7 cellular contexts compared by ENCODE assay signal in the genomic region with DNA sequence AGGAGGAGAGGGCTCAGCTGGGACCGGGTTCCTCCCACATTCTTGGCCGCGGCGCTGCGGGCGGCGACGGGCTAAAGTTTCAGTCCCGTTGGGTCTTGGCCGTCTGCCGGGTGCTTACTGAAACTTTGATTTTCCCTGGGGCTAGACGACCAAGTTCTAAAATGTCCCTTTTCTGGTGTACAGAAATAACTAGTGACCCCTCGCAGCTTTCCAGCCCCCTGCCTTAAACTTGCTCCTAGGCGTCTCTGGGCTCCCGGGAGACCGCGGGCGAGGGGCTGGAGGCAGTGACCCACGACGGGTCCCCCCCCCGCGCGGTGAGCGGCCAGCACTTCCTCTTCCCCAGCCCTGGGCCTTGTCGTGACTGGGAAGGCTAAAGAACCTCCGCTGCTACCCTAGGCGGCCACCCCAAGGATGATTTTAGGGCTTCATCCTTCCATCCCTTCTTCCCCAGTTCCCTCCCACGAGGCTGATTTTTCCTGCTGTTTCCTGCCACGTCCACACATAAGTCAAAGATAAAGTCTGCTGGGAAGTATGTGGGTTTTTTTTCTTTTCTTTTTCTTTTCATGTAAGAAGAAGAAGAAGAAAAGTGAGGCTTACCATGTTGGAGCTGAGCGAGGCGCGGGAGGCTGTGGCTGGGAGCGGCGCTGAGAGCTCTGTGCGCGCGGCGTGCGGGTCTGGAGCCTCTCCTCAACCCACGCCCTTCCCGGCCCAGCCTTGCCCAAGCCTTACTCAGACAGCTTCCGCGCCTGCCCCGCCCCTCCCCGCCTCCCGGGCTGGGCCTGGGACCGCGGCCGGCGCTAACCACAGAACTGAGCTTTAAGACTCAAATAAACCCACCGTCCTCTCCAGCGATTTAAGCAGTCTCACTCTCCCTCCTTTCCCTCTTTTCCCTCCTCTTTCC. TPM values are rescaled to one million over a fixed set of nuclear protein-coding genes. Genes with fewer than 3 reads are reported as not detected.
DNase-seq lines count a peak whose midpoint lies in the region; ATAC-seq and TF ChIP-seq lines count a peak whose summit lies in the region.

A gene (minus strand): TSS at position 689 of the 901 bp plus-strand sequence. CDS start 89 bp downstream, at position 600.

- peaks cover 21% of the 10 kb centered on the region for H3K27me3 ChIP-seq in osteoblast (ENCODE audit: insufficient read depth, low read length)
- no peaks in the 10 kb centered on the region for H3K27me3 ChIP-seq in thyroid gland

- TF ChIP-seq POLR2A in thyroid gland (IDR thresholded peaks at IDR 0.05) = peak; percentile 90 to 94

- peaks cover 38% of the 10 kb centered on the region for H3K79me2 ChIP-seq in osteoblast (ENCODE audit: insufficient read depth, low read length)

- intact Hi-C loops in thyroid gland (cut with DNase I) = no loop called here

- DNase-seq in activated naive CD4-positive, alpha-beta T cell treated with anti-CD3 and anti-CD28 coated beads, Interleukin-2, amount 50 U/mL, for 16 hours = peak; percentile 72
- DNase-seq in globus pallidus (ENCODE audit: low spot score) (peak; percentile 33), osteoblast (ENCODE audit: insufficient read length, low spot score, missing footprints) (peak; percentile 94), thyroid gland (peak; percentile 89 to 91)

- H3K4me3 ChIP-seq in osteoblast (ENCODE audit: insufficient read depth, low read length) = peak within 1 kb of the TSS; percentile 89
- H3K4me3 ChIP-seq in thyroid gland (replicated peaks in 1 of 3) = peak within 1 kb of the TSS; percentile 43 to 62 (median 62)

- 1% methylated on average over 52 of the region's 52 CpGs for WGBS in thyroid gland, 2 donors

- H3K4me2 ChIP-seq in osteoblast (ENCODE audit: insufficient read depth, low read length) = peak within 1 kb of the TSS; percentile 81

- H4K20me1 ChIP-seq in osteoblast (ENCODE audit: insufficient read depth, low read length) = peaks cover 39% of the 10 kb centered on the region

- H3K27ac ChIP-seq in osteoblast (ENCODE audit: low read depth, low read length) = peak within 1 kb of the TSS; percentile 95
- peak within 1 kb of the TSS; percentile 78 to 88 (median 80) for H3K27ac ChIP-seq in thyroid gland

- H3K36me3 ChIP-seq in osteoblast (ENCODE audit: insufficient read depth, low read length) (peaks cover 29% of the 10 kb centered on the region), thyroid gland (peaks cover 15 to 21% of the 10 kb centered on the region in 2 donors)

- H3K4me1 ChIP-seq in osteoblast (ENCODE audit: insufficient read depth, low read length) (peaks cover 19% of the 10 kb centered on the region), thyroid gland (peaks cover 16 to 31% of the 10 kb centered on the region in 2 donors)

- no peak for TF ChIP-seq CTCF in osteoblast (IDR thresholded peaks at IDR 0.05; ENCODE audit: extremely low read depth, low read depth, low read length)
- TF ChIP-seq CTCF in thyroid gland (IDR thresholded peaks at IDR 0.05) = no peak

- peak; percentile 55 for ATAC-seq in GM18867 (IDR thresholded peaks at IDR 0.05; ENCODE audit: unreplicated experiment)
- peak; percentile 52 for ATAC-seq in HG03460 (IDR thresholded peaks at IDR 0.05; ENCODE audit: unreplicated experiment)
- ATAC-seq in SK-N-SH treated with all-trans-retinoic acid at 6 μM for 48 hours = peak; percentile 96

- H3K9me3 ChIP-seq in osteoblast (ENCODE audit: low read depth, low read length) (no peaks in the 10 kb centered on the region), thyroid gland (no peaks in the 10 kb centered on the region)

- H2AFZ ChIP-seq in osteoblast (ENCODE audit: low read length) = peak within 1 kb of the TSS; percentile 77

TF ChIP-seq in SK-N-SH treated with all-trans-retinoic acid at 6 μM for 48 hours, 23 proteins besides CTCF, POLR2A, EP300 and RAD21:
- TF ChIP-seq, protein P1, sequence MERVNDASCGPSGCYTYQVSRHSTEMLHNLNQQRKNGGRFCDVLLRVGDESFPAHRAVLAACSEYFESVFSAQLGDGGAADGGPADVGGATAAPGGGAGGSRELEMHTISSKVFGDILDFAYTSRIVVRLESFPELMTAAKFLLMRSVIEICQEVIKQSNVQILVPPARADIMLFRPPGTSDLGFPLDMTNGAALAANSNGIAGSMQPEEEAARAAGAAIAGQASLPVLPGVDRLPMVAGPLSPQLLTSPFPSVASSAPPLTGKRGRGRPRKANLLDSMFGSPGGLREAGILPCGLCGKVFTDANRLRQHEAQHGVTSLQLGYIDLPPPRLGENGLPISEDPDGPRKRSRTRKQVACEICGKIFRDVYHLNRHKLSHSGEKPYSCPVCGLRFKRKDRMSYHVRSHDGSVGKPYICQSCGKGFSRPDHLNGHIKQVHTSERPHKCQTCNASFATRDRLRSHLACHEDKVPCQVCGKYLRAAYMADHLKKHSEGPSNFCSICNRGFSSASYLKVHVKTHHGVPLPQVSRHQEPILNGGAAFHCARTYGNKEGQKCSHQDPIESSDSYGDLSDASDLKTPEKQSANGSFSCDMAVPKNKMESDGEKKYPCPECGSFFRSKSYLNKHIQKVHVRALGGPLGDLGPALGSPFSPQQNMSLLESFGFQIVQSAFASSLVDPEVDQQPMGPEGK (CRISPR knock-in tag; IDR thresholded peaks at IDR 0.05; ENCODE audit: borderline replicate concordance) = peak; percentile 49; the same call in 1 of the 2 replicates
- TF ChIP-seq ZC3H10 (CRISPR knock-in tag; IDR thresholded peaks at IDR 0.05) = no peak
TF ChIP-seq in SK-N-SH treated with all-trans-retinoic acid at 6 μM for 48 hours: peak in this region for 1.

RNA-seq across cellular contexts. Expression of the gene that starts here (rescaled TPM):
- total RNA-seq in osteoblast (142 and 167 TPM in 2 replicates), thyroid gland (100 to 1,000 TPM; 120 to 368 (median 160) TPM)

Comparison
In these comparisons a context has a peak if more than half of its experiments do, and no peak if none do; other contexts are left out.
1. Peak in every context shown above with its lines: DNase-seq, ATAC-seq, H3K4me3 ChIP-seq and H3K27ac ChIP-seq.
2. DNase-seq: peak in every context shown above with its lines; median percentile 94 in osteoblast; 90 in thyroid gland; 72 in activated naive CD4-positive, alpha-beta T cell treated with anti-CD3 and anti-CD28 coated beads, Interleukin-2, amount 50 U/mL, for 16 hours; 33 in globus pallidus.